Comparison of ENCODE assay signal across 16 cellular contexts in genomic region chr1:152251391-152251790, GRCh38. TPM values are rescaled to one million over a fixed set of nuclear protein-coding genes. Genes with fewer than 3 reads are reported as not detected.
DNase-seq lines count a peak whose midpoint lies in the region; ATAC-seq and TF ChIP-seq lines count a peak whose summit lies in the region.
"Had no signal": no experiment of that assay in that cellular context is flagged by ENCODE, and none has a peak within 500 bp of the region (broad histone marks: within the 10 kb centered on the region; RNA-seq: fewer than 3 reads in every experiment).

No MANE protein-coding gene starts in this region.

- H3K27me3 ChIP-seq in PC-3 (ENCODE audit: low read length), result no peaks in the 10 kb centered on the region

- no peaks in the 10 kb centered on the region for H4K20me1 ChIP-seq in PC-3 (ENCODE audit: low read length)

- no peaks in the 10 kb centered on the region for H3K9me2 ChIP-seq in PC-3 (replicated peaks; ENCODE audit: low read length)

- H3K36me3 Mint-ChIP-seq in T-cell, result no peaks in the 10 kb centered on the region

- no peaks in the 10 kb centered on the region for H3K9me3 Mint-ChIP-seq in T-cell

- H3K4me1 Mint-ChIP-seq in T-cell, result no peaks in the 10 kb centered on the region

- DNase-seq in EL (peak; percentile 27), PC-3 (peak; percentile 26), dedifferentiated amniotic fluid mesenchymal stem cell (ENCODE audit: extremely low spot score) (peak; percentile 11), iris pigment epithelial cell (ENCODE audit: low read depth) (peak; percentile 31), T-cell (no peak), OCI-M2 (lab: John Stamatoyannopoulos, UW; ENCODE audit: unreplicated experiment) (no peak)
- no peak for DNase-seq in stimulated activated CD4-positive, alpha-beta T cell treated with anti-CD3 and anti-CD28 coated beads, Interleukin-2, amount 100 ng/mL, for 24 hours
- DNase-seq in activated CD8-positive, alpha-beta memory T cell treated with anti-CD3 and anti-CD28 coated beads, Interleukin-2, amount 50 U/mL, for 48 hours, result no peak
- DNase-seq: DMS153, HCEC 1CT, NCI-H1092 treated with DMSO at 0.1 percent for 48 hours, NCI-H1694, NCI-H2107, NCI-H69, SHP77 had no signal

- no peak overlapping the region for H2AFZ ChIP-seq in PC-3 (ENCODE audit: low read length)

- no peaks in the 10 kb centered on the region for H3K9me3 ChIP-seq in PC-3 (ENCODE audit: low read length)

- H3K36me3 ChIP-seq in PC-3 (ENCODE audit: low read depth, low read length), result no peaks in the 10 kb centered on the region

- no peak overlapping the region for H3K4me3 ChIP-seq in PC-3 (ENCODE audit: low read length)

- H3K4me3 Mint-ChIP-seq in T-cell, result no peak overlapping the region

- no peak overlapping the region for H3K9ac ChIP-seq in PC-3 (ENCODE audit: low read length)

- POLR2A ChIA-PET in PC-3 (lab: Charles Lee; ENCODE audit: unreplicated experiment) (no interaction called here), T-cell (lab: Charles Lee) (no interaction called here)

- ATAC-seq in PC-3 (no peak), T-cell (replicated peaks in 1 of 4) (no peak)

- BruUV-seq in PC-3 (replicated peaks; lab: Mats Ljungman, UMichigan), result no TSS peak

- H3K27me3 Mint-ChIP-seq in T-cell, result peaks cover 13 to 14% of the 10 kb centered on the region in 2 donors

- TF ChIP-seq CTCF in PC-3 (conservative IDR thresholded peaks at IDR 0.05; ENCODE audit: low read depth, low read length), result no peak

- no peak overlapping the region for H3K27ac Mint-ChIP-seq in T-cell

- CTCF ChIA-PET in PC-3 (lab: Charles Lee) (no interaction called here), T-cell (lab: Charles Lee) (interaction anchor here in 1 of 2 donors (0.7 kb wide), 1 partner anchor 235 kb away, joined by 5 read pairs; no protein-coding TSS in a partner anchor)

- intact Hi-C loops in PC-3 (cut with micrococcal nuclease), result no loop called here

- no peaks in the 10 kb centered on the region for H3K79me2 ChIP-seq in PC-3 (ENCODE audit: low read length)

- H3K4me2 ChIP-seq in PC-3 (ENCODE audit: low read length), result no peak overlapping the region

- H3K4me1 ChIP-seq in PC-3 (ENCODE audit: insufficient read depth, low read length), result no peaks in the 10 kb centered on the region

- no peak overlapping the region for H3K27ac ChIP-seq in PC-3 (ENCODE audit: low read length)
- H3K27ac ChIP-seq: C4-2B had no signal

- no peaks in the 10 kb centered on the region for H3F3A ChIP-seq in PC-3 (ENCODE audit: low read length, unreplicated experiment)

RNA-seq across cellular contexts. Expression of gene HRNR, which starts 27.4 kb away (rescaled TPM):
- total RNA-seq in PC-3 (2014; rRNA removed) (not detected in 2 replicates), T-cell (not detected)

Comparison
In these comparisons a context has a peak if more than half of its experiments do, and no peak if none do; other contexts are left out.
1. DNase-seq: peak in EL (single experiment), PC-3 (single experiment), dedifferentiated amniotic fluid mesenchymal stem cell (single experiment) and iris pigment epithelial cell (single experiment); none in T-cell (0 of 34), stimulated activated CD4-positive, alpha-beta T cell treated with anti-CD3 and anti-CD28 coated beads, Interleukin-2, amount 100 ng/mL, for 24 hours (0 of 2), activated CD8-positive, alpha-beta memory T cell treated with anti-CD3 and anti-CD28 coated beads, Interleukin-2, amount 50 U/mL, for 48 hours (single experiment) and OCI-M2 (single experiment).